8 cellular contexts compared by ENCODE assay signal in the genomic region with DNA sequence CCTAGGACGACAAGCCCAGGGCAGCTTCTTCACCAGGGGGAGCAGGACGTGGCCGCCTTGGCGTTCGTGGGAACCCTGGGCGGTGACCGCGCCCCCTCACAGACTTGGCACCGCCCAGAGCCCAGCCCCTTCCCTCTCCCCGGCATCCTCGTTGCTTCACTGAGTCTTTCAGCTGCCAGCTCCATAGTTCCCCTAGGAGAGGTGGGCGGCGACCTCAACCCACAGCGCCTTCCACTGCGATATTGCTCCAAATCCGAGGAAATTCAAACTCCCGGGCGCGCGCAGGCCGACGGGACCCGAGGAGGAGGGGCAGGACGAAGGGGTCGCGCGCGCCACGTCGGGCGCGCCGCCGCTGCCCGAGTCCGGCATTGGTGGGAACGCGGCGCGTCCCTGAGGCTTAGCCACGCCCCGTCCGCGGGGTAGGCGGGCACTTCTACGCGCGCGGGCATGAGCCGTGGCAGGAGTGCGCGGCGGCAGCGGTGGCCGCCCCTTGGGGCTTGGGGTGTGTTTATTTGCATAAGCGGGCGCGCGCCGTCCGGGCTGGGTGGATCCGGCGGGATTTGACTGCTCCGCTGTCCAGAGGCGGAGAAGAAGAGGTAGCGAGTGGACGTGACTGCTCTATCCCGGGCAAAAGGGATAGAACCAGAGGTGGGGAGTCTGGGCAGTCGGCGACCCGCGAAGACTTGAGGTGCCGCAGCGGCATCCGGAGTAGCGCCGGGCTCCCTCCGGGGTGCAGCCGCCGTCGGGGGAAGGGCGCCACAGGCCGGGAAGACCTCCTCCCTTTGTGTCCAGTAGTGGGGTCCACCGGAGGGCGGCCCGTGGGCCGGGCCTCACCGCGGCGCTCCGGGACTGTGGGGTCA. TPM values are rescaled to one million over a fixed set of nuclear protein-coding genes. Genes with fewer than 3 reads are reported as not detected.
DNase-seq lines count a peak whose midpoint lies in the region; ATAC-seq and TF ChIP-seq lines count a peak whose summit lies in the region.

A gene with protein sequence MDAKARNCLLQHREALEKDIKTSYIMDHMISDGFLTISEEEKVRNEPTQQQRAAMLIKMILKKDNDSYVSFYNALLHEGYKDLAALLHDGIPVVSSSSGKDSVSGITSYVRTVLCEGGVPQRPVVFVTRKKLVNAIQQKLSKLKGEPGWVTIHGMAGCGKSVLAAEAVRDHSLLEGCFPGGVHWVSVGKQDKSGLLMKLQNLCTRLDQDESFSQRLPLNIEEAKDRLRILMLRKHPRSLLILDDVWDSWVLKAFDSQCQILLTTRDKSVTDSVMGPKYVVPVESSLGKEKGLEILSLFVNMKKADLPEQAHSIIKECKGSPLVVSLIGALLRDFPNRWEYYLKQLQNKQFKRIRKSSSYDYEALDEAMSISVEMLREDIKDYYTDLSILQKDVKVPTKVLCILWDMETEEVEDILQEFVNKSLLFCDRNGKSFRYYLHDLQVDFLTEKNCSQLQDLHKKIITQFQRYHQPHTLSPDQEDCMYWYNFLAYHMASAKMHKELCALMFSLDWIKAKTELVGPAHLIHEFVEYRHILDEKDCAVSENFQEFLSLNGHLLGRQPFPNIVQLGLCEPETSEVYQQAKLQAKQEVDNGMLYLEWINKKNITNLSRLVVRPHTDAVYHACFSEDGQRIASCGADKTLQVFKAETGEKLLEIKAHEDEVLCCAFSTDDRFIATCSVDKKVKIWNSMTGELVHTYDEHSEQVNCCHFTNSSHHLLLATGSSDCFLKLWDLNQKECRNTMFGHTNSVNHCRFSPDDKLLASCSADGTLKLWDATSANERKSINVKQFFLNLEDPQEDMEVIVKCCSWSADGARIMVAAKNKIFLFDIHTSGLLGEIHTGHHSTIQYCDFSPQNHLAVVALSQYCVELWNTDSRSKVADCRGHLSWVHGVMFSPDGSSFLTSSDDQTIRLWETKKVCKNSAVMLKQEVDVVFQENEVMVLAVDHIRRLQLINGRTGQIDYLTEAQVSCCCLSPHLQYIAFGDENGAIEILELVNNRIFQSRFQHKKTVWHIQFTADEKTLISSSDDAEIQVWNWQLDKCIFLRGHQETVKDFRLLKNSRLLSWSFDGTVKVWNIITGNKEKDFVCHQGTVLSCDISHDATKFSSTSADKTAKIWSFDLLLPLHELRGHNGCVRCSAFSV (N-terminal part only) (plus strand): TSS at position 579 of the 860 bp plus-strand sequence. CDS start 3,070 bp downstream, outside the sequence.
A gene with protein sequence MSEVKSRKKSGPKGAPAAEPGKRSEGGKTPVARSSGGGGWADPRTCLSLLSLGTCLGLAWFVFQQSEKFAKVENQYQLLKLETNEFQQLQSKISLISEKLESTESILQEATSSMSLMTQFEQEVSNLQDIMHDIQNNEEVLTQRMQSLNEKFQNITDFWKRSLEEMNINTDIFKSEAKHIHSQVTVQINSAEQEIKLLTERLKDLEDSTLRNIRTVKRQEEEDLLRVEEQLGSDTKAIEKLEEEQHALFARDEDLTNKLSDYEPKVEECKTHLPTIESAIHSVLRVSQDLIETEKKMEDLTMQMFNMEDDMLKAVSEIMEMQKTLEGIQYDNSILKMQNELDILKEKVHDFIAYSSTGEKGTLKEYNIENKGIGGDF (minus strand): TSS at position 77 of the 860 bp plus-strand sequence. CDS start 87 bp downstream, outside the sequence.

- intact Hi-C loops in CD14-positive monocyte (cut with micrococcal nuclease): loop anchor here (2.0 to 5.0 kb wide), 3 partner anchors 38 to 53 kb away; a partner anchor contains a TSS

- peaks cover 22 to 23% of the 10 kb centered on the region in 2 donors for H3K36me3 Mint-ChIP-seq in CD14-positive monocyte

- DNase-seq in CD14-positive monocyte (ENCODE audit: low spot score) (peak; percentile 94), NCI-H748 (lab: John Stamatoyannopoulos, UW; ENCODE audit: unreplicated experiment) (peak; percentile 96), dedifferentiated amniotic fluid mesenchymal stem cell (ENCODE audit: extremely low spot score) (peak; percentile 93), left lobe of liver (ENCODE audit: low spot score) (peak; percentile 99)
- peak; percentile 96 for DNase-seq in activated CD4-positive, alpha-beta T cell treated with anti-CD3 and anti-CD28 coated beads, Interleukin-2, amount 50 U/mL, for 1 hour
- peak; percentile 98 to 99 for DNase-seq in stimulated activated CD4-positive, alpha-beta T cell treated with anti-CD3 and anti-CD28 coated beads, Interleukin-2, amount 100 ng/mL, for 24 hours

- peak within 1 kb of the TSS; percentile 97 to 99 for H3K4me3 Mint-ChIP-seq in CD14-positive monocyte

- H3K27me3 Mint-ChIP-seq in CD14-positive monocyte (ENCODE audit: low read depth in 3 of 3): no peaks in the 10 kb centered on the region

- peak; percentile 83 for ATAC-seq in GM19395 (IDR thresholded peaks at IDR 0.05; ENCODE audit: unreplicated experiment)
- ATAC-seq in HG03558 (IDR thresholded peaks at IDR 0.05; ENCODE audit: extremely low read depth, unreplicated experiment): peak; percentile 81
- peak; percentile 95 for ATAC-seq in left lobe of liver

- H3K9me3 Mint-ChIP-seq in CD14-positive monocyte: no peaks in the 10 kb centered on the region

- TF ChIP-seq CTCF in CD14-positive monocyte (IDR thresholded peaks at IDR 0.05): no peak

- peak within 1 kb of the TSS; percentile 90 to 96 (median 95) for H3K27ac Mint-ChIP-seq in CD14-positive monocyte

- peaks cover 64% of the 10 kb centered on the region for H3K4me1 Mint-ChIP-seq in CD14-positive monocyte

RNA-seq across cellular contexts. Expression of the first gene that starts in this region (rescaled TPM):
- polyA plus RNA-seq in CD14-positive monocyte: 10 to 100 TPM; 29.5 to 36.7 TPM
- 5.3 TPM for total RNA-seq in left lobe of liver

RNA-seq across cellular contexts. Expression of the second gene that starts in this region (rescaled TPM):
- 10 to 100 TPM; 18.4 to 22.1 TPM for polyA plus RNA-seq in CD14-positive monocyte
- total RNA-seq in left lobe of liver: 2.6 TPM

Comparison
In these comparisons a context has a peak if more than half of its experiments do, and no peak if none do; other contexts are left out.
1. Peak in every context shown above with its lines: DNase-seq and ATAC-seq.